In the genomic region with DNA sequence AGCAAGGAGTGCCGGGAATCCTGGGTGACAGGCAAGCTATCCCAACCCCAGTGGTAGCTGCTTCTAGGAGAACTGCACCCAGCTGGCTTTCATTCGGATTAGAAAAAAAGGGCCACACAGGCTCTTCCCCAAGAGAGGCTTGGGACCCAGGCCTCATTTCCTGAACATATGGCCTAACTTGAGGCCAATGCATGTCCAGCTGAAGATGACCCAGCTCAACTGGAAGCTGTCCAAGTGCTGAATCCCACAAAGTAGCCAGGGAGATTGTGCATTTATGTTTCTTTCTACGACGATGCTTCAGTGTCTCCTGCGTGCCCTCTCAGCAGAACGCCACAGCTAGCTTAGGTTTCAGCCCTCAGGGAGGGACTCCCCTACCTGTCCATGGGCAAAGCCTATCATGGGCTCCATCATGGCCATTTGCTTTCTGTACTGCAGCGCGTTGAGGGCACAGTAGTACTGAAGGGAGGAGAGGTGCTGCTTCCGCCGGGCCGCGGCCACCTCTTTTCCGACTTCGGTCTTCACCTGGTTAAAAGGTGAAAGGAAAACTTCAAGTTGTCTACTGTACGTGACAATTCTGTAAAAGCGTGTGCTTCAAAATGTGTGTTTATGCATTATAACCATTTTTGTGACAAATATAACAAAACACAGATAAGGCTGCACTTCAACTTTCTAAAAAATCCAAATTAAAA, we compare ENCODE assay signal across 1 cellular context.
TF ChIP-seq lines count a peak whose summit lies in the region.

No MANE protein-coding gene starts in this region.

TF ChIP-seq in liver, 16 proteins besides CTCF, POLR2A, EP300 and RAD21 (continued from another document):
- TF ChIP-seq, protein P1, sequence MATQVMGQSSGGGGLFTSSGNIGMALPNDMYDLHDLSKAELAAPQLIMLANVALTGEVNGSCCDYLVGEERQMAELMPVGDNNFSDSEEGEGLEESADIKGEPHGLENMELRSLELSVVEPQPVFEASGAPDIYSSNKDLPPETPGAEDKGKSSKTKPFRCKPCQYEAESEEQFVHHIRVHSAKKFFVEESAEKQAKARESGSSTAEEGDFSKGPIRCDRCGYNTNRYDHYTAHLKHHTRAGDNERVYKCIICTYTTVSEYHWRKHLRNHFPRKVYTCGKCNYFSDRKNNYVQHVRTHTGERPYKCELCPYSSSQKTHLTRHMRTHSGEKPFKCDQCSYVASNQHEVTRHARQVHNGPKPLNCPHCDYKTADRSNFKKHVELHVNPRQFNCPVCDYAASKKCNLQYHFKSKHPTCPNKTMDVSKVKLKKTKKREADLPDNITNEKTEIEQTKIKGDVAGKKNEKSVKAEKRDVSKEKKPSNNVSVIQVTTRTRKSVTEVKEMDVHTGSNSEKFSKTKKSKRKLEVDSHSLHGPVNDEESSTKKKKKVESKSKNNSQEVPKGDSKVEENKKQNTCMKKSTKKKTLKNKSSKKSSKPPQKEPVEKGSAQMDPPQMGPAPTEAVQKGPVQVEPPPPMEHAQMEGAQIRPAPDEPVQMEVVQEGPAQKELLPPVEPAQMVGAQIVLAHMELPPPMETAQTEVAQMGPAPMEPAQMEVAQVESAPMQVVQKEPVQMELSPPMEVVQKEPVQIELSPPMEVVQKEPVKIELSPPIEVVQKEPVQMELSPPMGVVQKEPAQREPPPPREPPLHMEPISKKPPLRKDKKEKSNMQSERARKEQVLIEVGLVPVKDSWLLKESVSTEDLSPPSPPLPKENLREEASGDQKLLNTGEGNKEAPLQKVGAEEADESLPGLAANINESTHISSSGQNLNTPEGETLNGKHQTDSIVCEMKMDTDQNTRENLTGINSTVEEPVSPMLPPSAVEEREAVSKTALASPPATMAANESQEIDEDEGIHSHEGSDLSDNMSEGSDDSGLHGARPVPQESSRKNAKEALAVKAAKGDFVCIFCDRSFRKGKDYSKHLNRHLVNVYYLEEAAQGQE (IDR thresholded peaks at IDR 0.05): peak; percentile 85
TF ChIP-seq in liver: peak in this region for 1.
